8 cellular contexts compared by ENCODE assay signal in the genomic region with DNA sequence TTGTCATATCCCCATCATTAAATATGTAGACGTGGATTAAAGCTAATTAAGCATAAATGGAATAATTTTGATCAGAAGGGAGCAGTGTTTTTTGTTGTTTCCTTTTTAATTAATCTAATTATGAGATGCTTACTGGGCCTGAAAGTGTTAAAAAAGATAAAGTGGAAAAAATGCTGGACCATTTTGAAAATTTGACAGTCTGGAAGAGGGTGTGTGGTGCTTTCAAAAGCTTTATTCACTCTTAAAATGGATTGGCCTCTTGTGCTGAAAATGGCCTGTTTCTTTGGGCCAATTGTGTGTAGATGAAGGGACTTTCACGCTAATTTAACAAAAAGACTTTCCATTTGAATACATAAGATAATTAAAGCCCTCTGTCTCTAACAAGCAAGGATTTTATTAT. TPM values are rescaled to one million over a fixed set of nuclear protein-coding genes. Genes with fewer than 3 reads are reported as not detected.
A peak's percentile ranks its signal among the peaks of the same experiment; 100 is the strongest.
DNase-seq lines count a peak whose midpoint lies in the region; ATAC-seq and TF ChIP-seq lines count a peak whose summit lies in the region.

No MANE protein-coding gene starts in this region.

- BruUV-seq in PC-9 (replicated peaks; lab: Mats Ljungman, UMichigan): no TSS peak

- no peaks in the 10 kb centered on the region for H3K9me2 ChIP-seq in PC-9 (ENCODE audit: insufficient read depth)

- H2BK5ac ChIP-seq in trophoblast cell (ENCODE audit: low read depth, low read length, poor library complexity): no peak overlapping the region

- TF ChIP-seq CTCF in DND-41 (IDR thresholded peaks at IDR 0.05; ENCODE audit: borderline replicate concordance, extremely low read depth, low read length, poor library complexity, severe bottlenecking): no peak
- no peak for TF ChIP-seq CTCF in PC-9 (conservative IDR thresholded peaks at IDR 0.05)
- no peak for TF ChIP-seq CTCF in esophagus muscularis mucosa (IDR thresholded peaks at IDR 0.05)

- H3K18ac ChIP-seq in trophoblast cell (ENCODE audit: low read length): no peak overlapping the region

- no peak overlapping the region for H3K4ac ChIP-seq in trophoblast cell (ENCODE audit: low read depth, low read length)

- H3K14ac ChIP-seq in trophoblast cell (ENCODE audit: low read length): no peak overlapping the region

- H3K4me2 ChIP-seq in DND-41 (ENCODE audit: insufficient read depth, low read length) (peak overlapping the region; percentile 82), PC-9 (peak overlapping the region; percentile 96), trophoblast cell (ENCODE audit: low read length) (peak overlapping the region; percentile 53)

- H3K23ac ChIP-seq in trophoblast cell (ENCODE audit: low read length): no peak overlapping the region

- CTCF ChIA-PET in PC-9 (lab: Charles Lee): interaction anchor here (0.7 to 0.9 kb wide), 2 partner anchors 65 to 135 kb away, joined by 3 read pairs; no protein-coding TSS in a partner anchor

- POLR2A ChIA-PET in PC-9 (lab: Charles Lee; ENCODE audit: unreplicated experiment): interaction anchor here (0.6 kb wide), 1 partner anchor 135 kb away, joined by 10 read pairs; no protein-coding TSS in a partner anchor

- no peak overlapping the region for H2AFZ ChIP-seq in DND-41 (ENCODE audit: low read depth, low read length)
- H2AFZ ChIP-seq in PC-9: no peak overlapping the region
- no peak overlapping the region for H2AFZ ChIP-seq in trophoblast cell (ENCODE audit: insufficient read depth, low read length, poor library complexity)

- H3K36me3 ChIP-seq in DND-41 (ENCODE audit: insufficient read depth, low read length): no peaks in the 10 kb centered on the region
- no peaks in the 10 kb centered on the region for H3K36me3 ChIP-seq in PC-9 (ENCODE audit: low read depth)
- H3K36me3 ChIP-seq in esophagus muscularis mucosa: no peaks in the 10 kb centered on the region
- no peaks in the 10 kb centered on the region for H3K36me3 ChIP-seq in trophoblast cell (ENCODE audit: control insufficient read depth in 1 of 2, insufficient read depth in 2 of 2, low read length in 2 of 2)

- DNase-seq in DND-41: no peak
- no peak for DNase-seq in PC-9
- no peak for DNase-seq in esophagus muscularis mucosa (ENCODE audit: extremely low spot score)
- no peak for DNase-seq in trophoblast cell
- no peak for DNase-seq in KG1 (lab: John Stamatoyannopoulos, UW)

- peak overlapping the region; percentile 48 to 56; a peak in 2 of 4 replicates for H3K4me3 ChIP-seq in DND-41 (ENCODE audit: low read depth in 1 of 2, low read length in 2 of 2)
- peak overlapping the region; percentile 91 for H3K4me3 ChIP-seq in PC-9
- H3K4me3 ChIP-seq in esophagus muscularis mucosa: peak overlapping the region; percentile 48 to 68 (median 64)
- no peak overlapping the region for H3K4me3 ChIP-seq in trophoblast cell (ENCODE audit: low read depth, low read length)

- H2AK5ac ChIP-seq in trophoblast cell (ENCODE audit: low read length): no peak overlapping the region

- no peak overlapping the region for H4K91ac ChIP-seq in trophoblast cell (ENCODE audit: low read depth, low read length)

- H3K27me3 ChIP-seq in DND-41 (ENCODE audit: insufficient read depth, low read length, poor library complexity) (no peaks in the 10 kb centered on the region), PC-9 (ENCODE audit: insufficient read depth, low read depth) (no peaks in the 10 kb centered on the region), esophagus muscularis mucosa (no peaks in the 10 kb centered on the region), trophoblast cell (ENCODE audit: insufficient read depth, low read length) (no peaks in the 10 kb centered on the region)

- peaks cover 8% of the 10 kb centered on the region for H3K79me1 ChIP-seq in trophoblast cell (ENCODE audit: low read length)

- TF ChIP-seq POLR2A in esophagus muscularis mucosa (IDR thresholded peaks at IDR 0.05; ENCODE audit: low read depth): no peak

- peaks cover 89% of the 10 kb centered on the region for H3K79me2 ChIP-seq in DND-41 (ENCODE audit: insufficient read depth, low read length)
- H3K79me2 ChIP-seq in PC-9 (ENCODE audit: low read depth): peaks cover 67% of the 10 kb centered on the region
- H3K79me2 ChIP-seq in trophoblast cell (ENCODE audit: control insufficient read depth, insufficient read depth, low read length, poor library complexity): peaks cover 6% of the 10 kb centered on the region

- H4K8ac ChIP-seq in trophoblast cell (ENCODE audit: low read depth, low read length): no peak overlapping the region

- H4K20me1 ChIP-seq in DND-41 (ENCODE audit: insufficient read depth, low read length) (peaks cover 31% of the 10 kb centered on the region), PC-9 (ENCODE audit: insufficient read depth) (peaks cover 11% of the 10 kb centered on the region)

- H2BK120ac ChIP-seq in trophoblast cell (ENCODE audit: insufficient read depth, low read length, poor library complexity): no peak overlapping the region

- no peaks in the 10 kb centered on the region for H3K9me3 ChIP-seq in DND-41 (ENCODE audit: insufficient read depth, low read length, severe bottlenecking)
- H3K9me3 ChIP-seq in PC-9 (ENCODE audit: insufficient read depth, low read depth): no peaks in the 10 kb centered on the region
- no peaks in the 10 kb centered on the region for H3K9me3 ChIP-seq in esophagus muscularis mucosa
- no peaks in the 10 kb centered on the region for H3K9me3 ChIP-seq in trophoblast cell (ENCODE audit: insufficient read depth, low read depth, low read length)

- H3K27ac ChIP-seq in DND-41 (ENCODE audit: low read length) (peak overlapping the region; percentile 81), PC-9 (no peak overlapping the region), esophagus muscularis mucosa (replicated peaks in 1 of 4) (peak overlapping the region; percentile 73 to 83 (median 80)), trophoblast cell (ENCODE audit: low read depth, low read length) (no peak overlapping the region)

- peaks cover 17% of the 10 kb centered on the region for H3F3A ChIP-seq in PC-9 (ENCODE audit: insufficient read depth, low read depth)

- 19% methylated on average over 2 of the region's 2 CpGs for WGBS in esophagus muscularis mucosa
- no CpG with 5 or more reads among the region's 2 CpGs for WGBS in trophoblast cell (ENCODE audit: extremely low coverage, insufficient coverage, insufficient read length)

- H3K4me1 ChIP-seq in DND-41 (ENCODE audit: insufficient read depth, low read length): peaks cover 53% of the 10 kb centered on the region
- H3K4me1 ChIP-seq in PC-9 (replicated peaks; ENCODE audit: insufficient read depth): peaks cover 38% of the 10 kb centered on the region
- H3K4me1 ChIP-seq in esophagus muscularis mucosa: peaks cover 61 to 84% (median 81%) of the 10 kb centered on the region in 4 donors
- peaks cover 13 to 20% of the 10 kb centered on the region in 2 experiments for H3K4me1 ChIP-seq in trophoblast cell (ENCODE audit: control insufficient read depth in 1 of 2, insufficient read depth in 2 of 2, low read length in 2 of 2)

- H3K9ac ChIP-seq in DND-41 (ENCODE audit: low read depth, low read length) (peak overlapping the region; percentile 68), trophoblast cell (ENCODE audit: low read length) (no peak overlapping the region)

- ATAC-seq in DND-41 (ENCODE audit: insufficient read depth, low read depth) (no peak), GM21786 (IDR thresholded peaks at IDR 0.05; ENCODE audit: unreplicated experiment) (no peak), HG03457 (IDR thresholded peaks at IDR 0.05; ENCODE audit: unreplicated experiment) (no peak), GM18511 (IDR thresholded peaks at IDR 0.05; ENCODE audit: unreplicated experiment) (no peak)

- H4K12ac ChIP-seq in trophoblast cell (ENCODE audit: low read depth, low read length): no peak overlapping the region

- H2BK12ac ChIP-seq in trophoblast cell (ENCODE audit: low read length): no peak overlapping the region

- no peak for TF ChIP-seq EP300 in esophagus muscularis mucosa (IDR thresholded peaks at IDR 0.05)

- intact Hi-C loops in PC-9 (cut with micrococcal nuclease; ENCODE audit: unreplicated experiment) (loop anchor here (5.0 kb wide), 1 partner anchor 78 kb away; no protein-coding TSS in a partner anchor), esophagus muscularis mucosa (cut with DNase I) (no loop called here)

RNA-seq across cellular contexts. Expression of a gene that starts 1.8 kb away (rescaled TPM):
- total RNA-seq in PC-9 (2021) (57.8 and 62.7 TPM in 2 replicates), esophagus muscularis mucosa (10 to 100 TPM; 34.5 to 57.0 (median 45.4) TPM)
- 8.2 and 9.3 TPM in 2 replicates for polyA plus RNA-seq in trophoblast cell (2013)

Comparison
In these comparisons a context has a peak if more than half of its experiments do, and no peak if none do; other contexts are left out.
1. H3K27ac ChIP-seq: peak in DND-41 (single experiment) and esophagus muscularis mucosa (4 of 4); none in PC-9 (single experiment) and trophoblast cell (single experiment).
2. Peak in every context shown above with its lines, with median percentiles within 50 percentile points of each other: H3K4me2 ChIP-seq.